20 cellular contexts compared by ENCODE assay signal in genomic region chr2:241896746-241897201, GRCh38. TPM values are rescaled to one million over a fixed set of nuclear protein-coding genes. Genes with fewer than 3 reads are reported as not detected.
DNase-seq lines count a peak whose midpoint lies in the region; ATAC-seq and TF ChIP-seq lines count a peak whose summit lies in the region.
"Had no signal": no experiment of that assay in that cellular context is flagged by ENCODE, and none has a peak within 500 bp of the region (broad histone marks: within the 10 kb centered on the region; RNA-seq: fewer than 3 reads in every experiment).

No MANE protein-coding gene starts in this region.

- H3K79me2 ChIP-seq in smooth muscle cell (ENCODE audit: low read depth), result no peaks in the 10 kb centered on the region

- H3K9me3 ChIP-seq in right atrium auricular region (no peaks in the 10 kb centered on the region), thyroid gland (no peaks in the 10 kb centered on the region), smooth muscle cell (replicated peaks; ENCODE audit: low read depth) (no peaks in the 10 kb centered on the region), lower lobe of right lung (no peaks in the 10 kb centered on the region)
- H3K9me3 ChIP-seq: mucosa of descending colon had no signal

- no peak overlapping the region for H3K4me2 ChIP-seq in smooth muscle cell

- H2AFZ ChIP-seq in smooth muscle cell (ENCODE audit: low read depth), result no peak overlapping the region

- TF ChIP-seq CTCF in right atrium auricular region (IDR thresholded peaks at IDR 0.05) (no peak), thyroid gland (IDR thresholded peaks at IDR 0.05) (no peak), smooth muscle cell (IDR thresholded peaks at IDR 0.05; ENCODE audit: borderline replicate concordance, insufficient read depth, poor library complexity, severe bottlenecking) (no peak), lower lobe of right lung (IDR thresholded peaks at IDR 0.05) (no peak)

- H3K27me3 ChIP-seq in right atrium auricular region, result no peaks in the 10 kb centered on the region
- H3K27me3 ChIP-seq in thyroid gland, result no peaks in the 10 kb centered on the region
- no peaks in the 10 kb centered on the region for H3K27me3 ChIP-seq in smooth muscle cell (ENCODE audit: low read depth)
- H3K27me3 ChIP-seq in lower lobe of right lung (ENCODE audit: low read depth), result no peaks in the 10 kb centered on the region

- H3K4me1 ChIP-seq in right atrium auricular region, result peaks cover 0 to 29% of the 10 kb centered on the region in 2 donors
- peaks cover 33 to 69% of the 10 kb centered on the region in 2 donors for H3K4me1 ChIP-seq in thyroid gland
- H3K4me1 ChIP-seq in smooth muscle cell (ENCODE audit: low read depth), result peaks cover 4% of the 10 kb centered on the region
- peaks cover 6% of the 10 kb centered on the region for H3K4me1 ChIP-seq in lower lobe of right lung

- peak; percentile 35 for DNase-seq in cardiac septum (ENCODE audit: low spot score)
- no peak for DNase-seq in right atrium auricular region (ENCODE audit: low spot score)
- peak; percentile 42 for DNase-seq in activated CD8-positive, alpha-beta memory T cell treated with anti-CD3 and anti-CD28 coated beads, Interleukin-2, amount 50 U/mL, for 48 hours
- peak; percentile 36 for DNase-seq in left lobe of liver (ENCODE audit: low spot score)
- DNase-seq in thyroid gland, result no peak
- DNase-seq in smooth muscle cell (lab: John Stamatoyannopoulos, UW; ENCODE audit: unreplicated experiment), result no peak
- DNase-seq in superior temporal gyrus (ENCODE audit: extremely low spot score), result no peak
- DNase-seq in lower lobe of right lung, result no peak
- DNase-seq: activated naive CD8-positive, alpha-beta T cell treated with anti-CD3 and anti-CD28 coated beads, Interleukin-2, amount 10 ng/mL, durations not matched to agents 7 days and 5 days; foreskin melanocyte; left colon; NCI-H187 treated with DMSO at 0.1 percent for 48 hours; NCI-H446 treated with DMSO at 0.1 percent for 48 hours; NK-92 treated with Interleukin-12 subunit alpha and Interleukin-12 subunit beta, amount 100 ng/mL, for 24 hours; SW 1271 had no signal

- H3K27ac ChIP-seq in right atrium auricular region (no peak overlapping the region), thyroid gland (peak overlapping the region in 2 of 3 donors; percentile 17 to 36), smooth muscle cell (ENCODE audit: low read depth) (no peak overlapping the region), lower lobe of right lung (no peak overlapping the region)
- H3K27ac ChIP-seq: brain microvascular endothelial cell, epithelial cell of prostate had no signal

- 90 to 92% methylated on average over 10 of the region's 10 CpGs for WGBS in thyroid gland, 2 donors
- 99% methylated on average over 8 of the region's 10 CpGs for WGBS in smooth muscle cell (ENCODE audit: low lambda C conversion rate)

- ATAC-seq in left lobe of liver (no peak), lower lobe of right lung (no peak)

- H3K9ac ChIP-seq in smooth muscle cell (ENCODE audit: low read depth), result no peak overlapping the region

- TF ChIP-seq POLR2A in thyroid gland (IDR thresholded peaks at IDR 0.05), result no peak

- H3K36me3 ChIP-seq in right atrium auricular region, result no peaks in the 10 kb centered on the region
- H3K36me3 ChIP-seq in thyroid gland, result no peaks in the 10 kb centered on the region
- no peaks in the 10 kb centered on the region for H3K36me3 ChIP-seq in smooth muscle cell (ENCODE audit: low read depth)
- H3K36me3 ChIP-seq in lower lobe of right lung, result no peaks in the 10 kb centered on the region
- H3K36me3 ChIP-seq: brain microvascular endothelial cell had no signal

- H3K4me3 ChIP-seq in right atrium auricular region (no peak overlapping the region), thyroid gland (replicated peaks in 1 of 3) (no peak overlapping the region), smooth muscle cell (no peak overlapping the region), lower lobe of right lung (no peak overlapping the region)
- H3K4me3 ChIP-seq: mucosa of descending colon had no signal

- intact Hi-C loops in cardiac septum (cut with DNase I), result no loop called here
- intact Hi-C loops in thyroid gland (cut with DNase I), result no loop called here
- intact Hi-C loops in lower lobe of right lung (cut with DNase I), result no loop called here

- no peaks in the 10 kb centered on the region for H3F3A ChIP-seq in smooth muscle cell (ENCODE audit: low read depth)

- H4K20me1 ChIP-seq in smooth muscle cell (ENCODE audit: low read depth), result peaks cover 12% of the 10 kb centered on the region

RNA-seq across cellular contexts. Expression of gene RTP5, which starts 27.2 kb away (rescaled TPM):
- total RNA-seq in cardiac septum (0.08 TPM), right atrium auricular region (not detected), left lobe of liver (not detected), thyroid gland (under 1 TPM in 1 of 4 donors, not detected in 3; 0.13 TPM), smooth muscle cell (not detected in 2 replicates), lower lobe of right lung (not detected)
- polyA plus RNA-seq in smooth muscle cell, result not detected in 2 replicates
- total RNA-seq: dermis blood vessel endothelial cell, H9, left colon, mucosa of descending colon had no signal

RNA-seq across cellular contexts. Expression of gene PDCD1, which starts 38.1 kb away (rescaled TPM):
- 2.0 TPM for total RNA-seq in cardiac septum
- total RNA-seq in right atrium auricular region, result 10 to 100 TPM in 1 of 2 donors, 1 to 10 TPM in 1; 1.0 to 17.5 TPM
- 0.18 TPM for total RNA-seq in left lobe of liver
- 1 to 10 TPM in 2 of 4 donors, under 1 TPM in 2; 0.49 to 2.3 (median 1.1) TPM for total RNA-seq in thyroid gland
- total RNA-seq in smooth muscle cell, result not detected in 2 replicates
- 0.12 TPM in 1 of 2 replicates, not detected in the other for polyA plus RNA-seq in smooth muscle cell
- 1.4 TPM for total RNA-seq in lower lobe of right lung
- total RNA-seq: dermis blood vessel endothelial cell had no signal

Comparison
In these comparisons a context has a peak if more than half of its experiments do, and no peak if none do; other contexts are left out.
1. DNase-seq: peak in cardiac septum (single experiment), activated CD8-positive, alpha-beta memory T cell treated with anti-CD3 and anti-CD28 coated beads, Interleukin-2, amount 50 U/mL, for 48 hours (single experiment) and left lobe of liver (single experiment); none in right atrium auricular region (single experiment), thyroid gland (0 of 2), smooth muscle cell (single experiment), superior temporal gyrus (single experiment) and lower lobe of right lung (single experiment).
2. H3K27ac ChIP-seq: peak in thyroid gland (2 of 3); none in right atrium auricular region (0 of 2), smooth muscle cell (single experiment) and lower lobe of right lung (single experiment).